ENCODE assay signal across 9 cellular contexts in the genomic region with DNA sequence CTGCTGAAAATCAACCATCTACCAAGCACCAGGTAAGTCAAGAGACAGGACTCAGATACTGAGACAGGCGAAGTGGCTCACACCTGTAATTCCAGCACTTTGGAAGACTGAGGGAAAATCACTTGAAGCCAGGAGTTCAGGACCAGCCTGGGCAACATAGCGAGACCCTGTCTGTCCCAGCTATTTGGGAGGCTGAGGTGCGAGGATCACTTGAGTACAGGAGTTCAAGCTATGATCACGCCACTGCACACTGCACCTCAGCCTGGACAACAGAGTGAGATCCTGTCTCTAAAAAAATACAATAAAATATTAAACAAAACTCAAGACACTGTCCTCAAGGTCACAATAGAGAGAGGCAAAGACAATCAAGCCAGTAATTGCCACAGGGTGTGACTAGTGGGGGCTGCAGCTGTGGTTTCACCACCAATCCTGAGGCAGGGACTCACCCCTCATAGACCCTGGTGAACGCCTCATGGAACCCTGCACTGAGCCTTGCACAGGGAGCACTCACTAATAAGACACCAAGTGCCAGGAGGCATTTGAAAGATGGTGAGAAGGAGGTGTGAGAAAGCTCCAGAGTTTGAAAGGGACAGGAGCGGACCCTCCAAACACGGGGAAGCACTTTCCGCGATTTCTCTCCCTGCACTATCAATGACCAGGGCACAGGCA. TPM values are rescaled to one million over a fixed set of nuclear protein-coding genes. Genes with fewer than 3 reads are reported as not detected.
DNase-seq lines count a peak whose midpoint lies in the region; ATAC-seq, FAIRE-seq and TF ChIP-seq lines count a peak whose summit lies in the region.
"Had no signal": no experiment of that assay in that cellular context is flagged by ENCODE, and none has a peak within 500 bp of the region (broad histone marks: within the 10 kb centered on the region; RNA-seq: fewer than 3 reads in every experiment).

No MANE protein-coding gene starts in this region.

- H3K4me1 ChIP-seq in PC-9 (replicated peaks; ENCODE audit: insufficient read depth), result peaks cover 35% of the 10 kb centered on the region
- no peaks in the 10 kb centered on the region for H3K4me1 ChIP-seq in endodermal cell (ENCODE audit: control insufficient read depth, insufficient read depth, low read length)
- H3K4me1 ChIP-seq in pancreas, result no peaks in the 10 kb centered on the region

- H2AFZ ChIP-seq in PC-9, result no peak overlapping the region

- BruUV-seq in PC-9 (replicated peaks; lab: Mats Ljungman, UMichigan), result no TSS peak

- H3K36me3 Mint-ChIP-seq in endodermal cell (ENCODE audit: low read depth), result peaks cover 59% of the 10 kb centered on the region

- POLR2A ChIA-PET in PC-9 (lab: Charles Lee; ENCODE audit: unreplicated experiment), result interaction anchor here (0.6 to 1.8 kb wide), 3 partner anchors 13 to 97 kb away, joined by 3 to 7 read pairs (median 5); no protein-coding TSS in a partner anchor

- peaks cover 60% of the 10 kb centered on the region for H4K20me1 ChIP-seq in PC-9 (ENCODE audit: insufficient read depth)

- TF ChIP-seq CTCF in GM12864 (IDR thresholded peaks at IDR 0.05; ENCODE audit: low read depth, low read length, missing control alignments) (no peak), PC-9 (conservative IDR thresholded peaks at IDR 0.05) (no peak), endodermal cell (conservative IDR thresholded peaks at IDR 0.05) (no peak), pancreas (IDR thresholded peaks at IDR 0.05) (no peak)

- H3K9me3 ChIP-seq in PC-9 (ENCODE audit: insufficient read depth, low read depth) (no peaks in the 10 kb centered on the region), endodermal cell (ENCODE audit: control insufficient read depth, low read length) (no peaks in the 10 kb centered on the region), pancreas (no peaks in the 10 kb centered on the region)

- DNase-seq in GM12864 (ENCODE audit: low read depth), result no peak
- DNase-seq in PC-9, result no peak
- no peak for DNase-seq in endodermal cell
- DNase-seq in pancreas, result no peak
- DNase-seq in GF-D8 (lab: John Stamatoyannopoulos, UW), result no peak
- no peak for DNase-seq in cerebellar cortex (ENCODE audit: low spot score)
- DNase-seq: NCI-H187 treated with DMSO at 0.1 percent for 48 hours had no signal

- peak overlapping the region; percentile 97 for H3K4me3 Mint-ChIP-seq in endodermal cell

- peaks cover 20% of the 10 kb centered on the region for H3K4me1 Mint-ChIP-seq in endodermal cell

- H3K36me3 ChIP-seq in PC-9 (ENCODE audit: low read depth) (peaks cover 61% of the 10 kb centered on the region), endodermal cell (ENCODE audit: control insufficient read depth, insufficient read depth, low read length) (peaks cover 54% of the 10 kb centered on the region), pancreas (peaks cover 10 to 42% (median 40%) of the 10 kb centered on the region in 3 donors)

- no peaks in the 10 kb centered on the region for H3K9me2 ChIP-seq in PC-9 (ENCODE audit: insufficient read depth)

- H3K27ac Mint-ChIP-seq in endodermal cell, result peak overlapping the region; percentile 97

- WGBS in endodermal cell (ENCODE audit: insufficient coverage in 1 of 2, insufficient read length in 1 of 2), 2 experiments, result 88 to 95% methylated on average over 7 to 9 of the region's 9 CpGs
- WGBS in pancreas, 2 donors, result 92 to 94% methylated on average over 9 of the region's 9 CpGs

- CTCF ChIA-PET in PC-9 (lab: Charles Lee), result interaction anchor here (2.4 kb wide), 1 partner anchor 40 kb away, joined by 27 read pairs; the partner anchor contains the start of gene RALGAPB

- no peak for FAIRE-seq in pancreas (lab: Jason Lieb, UNC)

- H3K27ac ChIP-seq in PC-9 (no peak overlapping the region), endodermal cell (ENCODE audit: low read depth, low read length) (no peak overlapping the region), pancreas (no peak overlapping the region)

- H3K27me3 ChIP-seq in PC-9 (ENCODE audit: insufficient read depth, low read depth), result no peaks in the 10 kb centered on the region
- no peaks in the 10 kb centered on the region for H3K27me3 ChIP-seq in endodermal cell (ENCODE audit: control insufficient read depth, insufficient read depth, low read length, poor library complexity, severe bottlenecking)
- no peaks in the 10 kb centered on the region for H3K27me3 ChIP-seq in pancreas

- peaks cover 38% of the 10 kb centered on the region for H3F3A ChIP-seq in PC-9 (ENCODE audit: insufficient read depth, low read depth)

- H3K79me2 ChIP-seq in PC-9 (ENCODE audit: low read depth), result peaks cover 68% of the 10 kb centered on the region

- no peaks in the 10 kb centered on the region for H3K9me3 Mint-ChIP-seq in endodermal cell

- ATAC-seq in pancreas (no peak), GM18502 (IDR thresholded peaks at IDR 0.05; ENCODE audit: poor library complexity, unreplicated experiment) (no peak), GM18511 (IDR thresholded peaks at IDR 0.05; ENCODE audit: unreplicated experiment) (no peak)

- intact Hi-C loops in PC-9 (cut with micrococcal nuclease; ENCODE audit: unreplicated experiment), result no loop called here
- intact Hi-C loops in pancreas (cut with DNase I), result no loop called here

- H3K27me3 Mint-ChIP-seq in endodermal cell (ENCODE audit: insufficient read depth), result no peaks in the 10 kb centered on the region

- H3K4me3 ChIP-seq in GM12864 (ENCODE audit: low read depth, low read length) (peak overlapping the region; percentile 82), PC-9 (peak overlapping the region; percentile 99), endodermal cell (ENCODE audit: low read length) (peak overlapping the region; percentile 94), pancreas (peak overlapping the region in 3 of 4 donors; percentile 63 to 68 (median 67))

- peak overlapping the region; percentile 96 for H3K9ac ChIP-seq in endodermal cell (ENCODE audit: extremely low read depth, low read length, poor library complexity, severe bottlenecking)

- H3K4me2 ChIP-seq in PC-9, result peak overlapping the region; percentile 83

RNA-seq across cellular contexts. Expression of gene SNHG17, which starts 1.7 kb away (rescaled TPM):
- total RNA-seq in PC-9 (2021), result 41.5 and 58.9 TPM in 2 replicates
- total RNA-seq in endodermal cell, result 10 to 100 TPM; 36.7 to 45.9 TPM
- polyA plus RNA-seq in endodermal cell (2013, experiment 1 of 2), result 76.2 TPM
- 60.8 TPM for polyA plus RNA-seq in endodermal cell (2013, experiment 2 of 2)
- total RNA-seq in pancreas, result 10 to 100 TPM; 12.8 to 21.0 (median 16.3) TPM
- polyA plus RNA-seq in pancreas, result 10 to 100 TPM; 36.8 to 38.7 TPM

RNA-seq across cellular contexts. Expression of gene RALGAPB, which starts 39.2 kb away (rescaled TPM):
- total RNA-seq in PC-9 (2021) (35.2 and 40.2 TPM in 2 replicates), endodermal cell (10 to 100 TPM; 38.3 to 45.5 TPM), pancreas (10 to 100 TPM; 10.6 to 19.0 (median 11.3) TPM)
- 24.1 TPM for polyA plus RNA-seq in endodermal cell (2013, experiment 1 of 2)
- polyA plus RNA-seq in endodermal cell (2013, experiment 2 of 2), result 25.3 TPM
- 10 to 100 TPM in 1 of 2 donors, 1 to 10 TPM in 1; 6.5 to 11.8 TPM for polyA plus RNA-seq in pancreas
